Comparison of ENCODE assay signal across 25 cellular contexts in genomic region chr6:161303628-161304340, GRCh38. TPM values are rescaled to one million over a fixed set of nuclear protein-coding genes. Genes with fewer than 3 reads are reported as not detected.
A peak's percentile ranks its signal among the peaks of the same experiment; 100 is the strongest.
DNase-seq lines count a peak whose midpoint lies in the region; ATAC-seq lines count a peak whose summit lies in the region.
"Had no signal": no experiment of that assay in that cellular context is flagged by ENCODE, and none has a peak within 500 bp of the region (broad histone marks: within the 10 kb centered on the region; RNA-seq: fewer than 3 reads in every experiment).

No MANE protein-coding gene starts in this region.

- no peaks in the 10 kb centered on the region for H3K27me3 Mint-ChIP-seq in activated naive CD8-positive, alpha-beta T cell treated with anti-CD3 and anti-CD28 coated beads, Interleukin-2, amount 50 U/mL, for 24 hours
- peaks cover 3% of the 10 kb centered on the region for H3K27me3 Mint-ChIP-seq in activated naive CD8-positive, alpha-beta T cell treated with anti-CD3 and anti-CD28 coated beads for 36 hours

- H3K4me3 Mint-ChIP-seq in activated naive CD8-positive, alpha-beta T cell treated with anti-CD3 and anti-CD28 coated beads, Interleukin-2, amount 50 U/mL, for 24 hours, result no peak overlapping the region
- H3K4me3 Mint-ChIP-seq in activated naive CD8-positive, alpha-beta T cell treated with anti-CD3 and anti-CD28 coated beads for 36 hours, result no peak overlapping the region
- H3K4me3 Mint-ChIP-seq: activated B cell treated with CpG ODN at 0.5 μM for 24 hours; activated T-helper 1 cell treated with anti-CD3 and anti-CD28 coated beads, Interleukin-12 subunit alpha, Interleukin-12 subunit beta, Interleukin-2, Interleukin-4 antibody, amounts not matched to agents 30 ng/mL and 10 ng/mL and 1 ng/mL, durations not matched to agents 14 hours and 24 hours and 36 hours; CD8-positive, alpha-beta T cell; T-helper 1 cell treated with Interleukin-12 subunit alpha and Interleukin-12 subunit beta and Interleukin-4 antibody, amounts not matched to agents 30 μg/mL and 1 μg/mL, for 36 hours had no signal

- no peak overlapping the region for H3K9ac ChIP-seq in adipocyte (ENCODE audit: low read length)
- H3K9ac ChIP-seq: KMS-11 had no signal

- peak; percentile 28 for ATAC-seq in activated naive CD8-positive, alpha-beta T cell treated with anti-CD3 and anti-CD28 coated beads, Interleukin-2, amount 50 U/mL, for 24 hours
- no peak for ATAC-seq in HG03457 (IDR thresholded peaks at IDR 0.05; ENCODE audit: unreplicated experiment)
- ATAC-seq: CD8-positive, alpha-beta T cell; left cardiac atrium; mucosa of descending colon had no signal

- no peak for DNase-seq in activated naive CD8-positive, alpha-beta T cell treated with anti-CD3 and anti-CD28 coated beads, Interleukin-2, amount 50 U/mL, for 24 hours
- DNase-seq in activated naive CD8-positive, alpha-beta T cell treated with anti-CD3 and anti-CD28 coated beads for 36 hours, result no peak
- DNase-seq in adipocyte (ENCODE audit: low read depth) (peak; percentile 76), fibroblast of peridontal ligament (ENCODE audit: extremely low read depth) (peak; percentile 54), stromal cell of bone marrow (ENCODE audit: low read depth) (peak; percentile 40), cerebellum (ENCODE audit: low spot score) (no peak)
- DNase-seq in activated naive CD4-positive, alpha-beta T cell treated with Interleukin-2 at 50 U/mL for 16 hours, result no peak
- DNase-seq: activated B cell treated with CpG ODN at 0.5 μM for 24 hours; amygdala; CD8-positive, alpha-beta T cell; cortex of kidney; DND-41; erythroblast; left cardiac atrium; mucosa of descending colon; NCI-H1105; NCI-H2171; NCI-H82 had no signal

- no peak overlapping the region for H3K27ac Mint-ChIP-seq in activated naive CD8-positive, alpha-beta T cell treated with anti-CD3 and anti-CD28 coated beads, Interleukin-2, amount 50 U/mL, for 24 hours
- no peak overlapping the region for H3K27ac Mint-ChIP-seq in activated naive CD8-positive, alpha-beta T cell treated with anti-CD3 and anti-CD28 coated beads for 36 hours
- H3K27ac Mint-ChIP-seq: activated B cell treated with CpG ODN at 0.5 μM for 24 hours; activated T-helper 1 cell treated with anti-CD3 and anti-CD28 coated beads, Interleukin-12 subunit alpha, Interleukin-12 subunit beta, Interleukin-2, Interleukin-4 antibody, amounts not matched to agents 30 ng/mL and 10 ng/mL and 1 ng/mL, durations not matched to agents 14 hours and 24 hours and 36 hours; CD8-positive, alpha-beta T cell; T-helper 1 cell treated with Interleukin-12 subunit alpha and Interleukin-12 subunit beta and Interleukin-4 antibody, amounts not matched to agents 30 μg/mL and 1 μg/mL, for 36 hours had no signal

- H3K36me3 Mint-ChIP-seq in activated naive CD8-positive, alpha-beta T cell treated with anti-CD3 and anti-CD28 coated beads, Interleukin-2, amount 50 U/mL, for 24 hours (ENCODE audit: low read depth), result no peaks in the 10 kb centered on the region
- no peaks in the 10 kb centered on the region for H3K36me3 Mint-ChIP-seq in activated naive CD8-positive, alpha-beta T cell treated with anti-CD3 and anti-CD28 coated beads for 36 hours
- H3K36me3 Mint-ChIP-seq: CD8-positive, alpha-beta T cell had no signal

- H3K27me3 ChIP-seq in adipocyte (replicated peaks; ENCODE audit: control insufficient read depth, insufficient read depth, low read length), result no peaks in the 10 kb centered on the region
- H3K27me3 ChIP-seq: hepatocyte, neutrophil, tibial nerve had no signal

- peaks cover 43% of the 10 kb centered on the region for H3K4me1 ChIP-seq in adipocyte (ENCODE audit: control insufficient read depth, insufficient read depth, low read length)
- H3K4me1 ChIP-seq: tibial nerve had no signal

- no peaks in the 10 kb centered on the region for H3K9me3 ChIP-seq in adipocyte (ENCODE audit: control insufficient read depth, low read length)
- H3K9me3 ChIP-seq: mucosa of descending colon, neutrophil, tibial nerve had no signal

- H3K4me1 Mint-ChIP-seq in activated naive CD8-positive, alpha-beta T cell treated with anti-CD3 and anti-CD28 coated beads, Interleukin-2, amount 50 U/mL, for 24 hours, result no peaks in the 10 kb centered on the region
- no peaks in the 10 kb centered on the region for H3K4me1 Mint-ChIP-seq in activated naive CD8-positive, alpha-beta T cell treated with anti-CD3 and anti-CD28 coated beads for 36 hours
- H3K4me1 Mint-ChIP-seq: activated B cell treated with CpG ODN at 0.5 μM for 24 hours had no signal

- no peak overlapping the region for H3K4me3 ChIP-seq in adipocyte (ENCODE audit: low read length)
- H3K4me3 ChIP-seq: hepatocyte, mucosa of descending colon, tibial nerve had no signal

- no peaks in the 10 kb centered on the region for H3K36me3 ChIP-seq in adipocyte (ENCODE audit: control insufficient read depth, insufficient read depth, low read length, severe bottlenecking)
- H3K36me3 ChIP-seq: neutrophil, tibial nerve had no signal

- H3K9me3 Mint-ChIP-seq in activated naive CD8-positive, alpha-beta T cell treated with anti-CD3 and anti-CD28 coated beads, Interleukin-2, amount 50 U/mL, for 24 hours, result no peaks in the 10 kb centered on the region
- H3K9me3 Mint-ChIP-seq in activated naive CD8-positive, alpha-beta T cell treated with anti-CD3 and anti-CD28 coated beads for 36 hours, result no peaks in the 10 kb centered on the region
- H3K9me3 Mint-ChIP-seq: activated B cell treated with CpG ODN at 0.5 μM for 24 hours; activated T-helper 1 cell treated with anti-CD3 and anti-CD28 coated beads, Interleukin-12 subunit alpha, Interleukin-12 subunit beta, Interleukin-2, Interleukin-4 antibody, amounts not matched to agents 30 ng/mL and 10 ng/mL and 1 ng/mL, durations not matched to agents 14 hours and 24 hours and 36 hours; CD8-positive, alpha-beta T cell; T-helper 1 cell treated with Interleukin-12 subunit alpha and Interleukin-12 subunit beta and Interleukin-4 antibody, amounts not matched to agents 30 μg/mL and 1 μg/mL, for 36 hours had no signal

RNA-seq across cellular contexts. Expression of gene AGPAT4, which starts 29.9 kb away (rescaled TPM):
- total RNA-seq in activated naive CD8-positive, alpha-beta T cell treated with anti-CD3 and anti-CD28 coated beads for 36 hours, result 1 to 10 TPM; 1.9 to 2.5 TPM
- total RNA-seq in cerebellum, result 78.3 TPM

Comparison
In these comparisons a context has a peak if more than half of its experiments do, and no peak if none do; other contexts are left out.
1. DNase-seq: peak in adipocyte (single experiment), fibroblast of peridontal ligament (single experiment) and stromal cell of bone marrow (single experiment); none in activated naive CD8-positive, alpha-beta T cell treated with anti-CD3 and anti-CD28 coated beads, Interleukin-2, amount 50 U/mL, for 24 hours (single experiment), activated naive CD8-positive, alpha-beta T cell treated with anti-CD3 and anti-CD28 coated beads for 36 hours (single experiment), activated naive CD4-positive, alpha-beta T cell treated with Interleukin-2 at 50 U/mL for 16 hours (single experiment) and cerebellum (single experiment).
2. RNA of gene AGPAT4, which starts 29.9 kb away (total RNA-seq): 78.3 TPM in cerebellum (single experiment); 1.9 to 2.5 TPM in activated naive CD8-positive, alpha-beta T cell treated with anti-CD3 and anti-CD28 coated beads for 36 hours; every median in the first group is over 10 times any median in the second.